In the genomic region with DNA sequence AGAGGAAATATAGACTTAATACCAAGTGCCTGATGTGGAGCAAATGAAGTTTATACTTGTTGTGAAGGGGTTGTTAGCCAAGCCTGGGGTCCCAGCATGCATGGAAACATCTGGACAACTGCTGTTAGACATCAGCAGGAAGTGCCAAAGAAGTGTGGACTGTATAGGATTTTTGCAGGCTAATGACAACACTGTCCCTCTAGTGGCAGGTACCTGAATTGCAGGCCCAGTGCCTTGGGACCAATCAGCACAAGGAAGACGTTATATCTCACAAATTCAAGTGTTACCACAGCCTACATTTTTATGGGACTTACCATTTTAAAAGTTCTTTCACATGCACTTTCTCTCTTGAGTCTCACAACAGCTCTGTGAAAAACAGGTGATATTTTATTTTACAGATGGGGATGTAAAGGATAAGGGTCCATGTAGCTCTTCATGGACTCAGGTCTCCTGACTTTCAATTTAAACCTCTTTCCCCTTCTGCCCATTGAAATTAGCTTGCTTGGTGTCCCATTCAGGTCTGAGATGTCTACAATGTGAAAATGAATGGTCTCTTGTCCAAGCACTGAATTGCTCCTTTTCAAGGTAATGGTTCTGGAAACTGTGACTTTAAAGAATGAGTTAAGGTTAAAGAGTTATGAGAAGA, we compare ENCODE assay signal across 1 cellular context.
TF ChIP-seq lines count a peak whose summit lies in the region.

No MANE protein-coding gene starts in this region.

TF ChIP-seq in K562, 482 proteins besides CTCF, POLR2A, EP300 and RAD21 (continued from another document):
- 0 out of 2 replicates have a peak, but pooled peaks have one; percentile 57 for TF ChIP-seq CHAMP1 (IDR thresholded peaks at IDR 0.05)
- TF ChIP-seq NR4A1 (CRISPR knock-in tag; IDR thresholded peaks at IDR 0.05), result no peak
- no peak for TF ChIP-seq NR4A1 (tag; IDR thresholded peaks at IDR 0.05)
- no peak for TF ChIP-seq NR3C1 (CRISPR knock-in tag; IDR thresholded peaks at IDR 0.05)
- peak in 1 of 2 experiments; percentile 42; a peak in 1 of 4 replicates for TF ChIP-seq FOXK2 (conservative IDR thresholded peaks at IDR 0.05 in 1 of 2, IDR thresholded peaks at IDR 0.05 in 1 of 2; ENCODE audit: low read depth in 2 of 2)
- peak; percentile 31; the same call in 1 of the 2 replicates for TF ChIP-seq MAFK (IDR thresholded peaks at IDR 0.05; ENCODE audit: low read length)
- no peak for TF ChIP-seq ZNF253 (CRISPR knock-in tag; conservative IDR thresholded peaks at IDR 0.05)
